In the genomic region with DNA sequence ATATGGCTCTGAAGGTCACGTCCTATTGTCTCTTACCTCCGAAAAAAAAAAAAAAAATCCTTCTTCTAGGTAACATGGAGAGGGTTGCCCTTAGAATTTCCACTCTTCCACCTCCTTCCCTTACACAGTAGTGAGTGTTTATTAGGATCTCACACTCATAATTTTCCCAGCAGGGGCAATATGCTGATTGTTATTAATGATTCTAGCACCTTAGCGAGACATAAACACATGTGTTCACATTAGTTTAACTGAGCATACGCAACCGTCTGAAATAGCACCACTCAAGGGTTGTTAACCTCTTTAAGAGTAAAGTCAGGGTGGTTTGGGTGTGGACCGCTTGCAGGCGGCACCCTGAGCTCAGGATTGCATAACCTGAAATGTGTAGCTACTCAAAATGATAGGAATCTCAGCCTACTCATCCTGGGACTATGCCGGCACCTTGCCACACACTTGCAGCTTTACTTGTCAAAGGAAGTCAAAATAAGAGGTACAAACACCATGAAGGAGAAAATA, we compare ENCODE assay signal across 9 cellular contexts. TPM values are rescaled to one million over a fixed set of nuclear protein-coding genes. Genes with fewer than 3 reads are reported as not detected.
DNase-seq lines count a peak whose midpoint lies in the region; ATAC-seq and TF ChIP-seq lines count a peak whose summit lies in the region.
"Had no signal": no experiment of that assay in that cellular context is flagged by ENCODE, and none has a peak within 500 bp of the region (broad histone marks: within the 10 kb centered on the region; RNA-seq: fewer than 3 reads in every experiment).

No MANE protein-coding gene starts in this region.

- intact Hi-C loops in vagina (cut with DNase I) = no loop called here

- ATAC-seq in GM19351 (IDR thresholded peaks at IDR 0.05; ENCODE audit: unreplicated experiment) = no peak
- ATAC-seq in HG02840 (IDR thresholded peaks at IDR 0.05; ENCODE audit: low FRiP score, unreplicated experiment) = no peak

- H3K9ac ChIP-seq in endocrine pancreas (ENCODE audit: control insufficient read depth, insufficient read depth, low read length) = peak overlapping the region; percentile 48

- H3K27ac ChIP-seq in vagina = peak overlapping the region; percentile 85
- H3K27ac ChIP-seq: SJSA1 had no signal

- H3K9me3 ChIP-seq in endocrine pancreas (ENCODE audit: control insufficient read depth, low read length) (no peaks in the 10 kb centered on the region), vagina (no peaks in the 10 kb centered on the region)
- H3K9me3 ChIP-seq: SJSA1 had no signal

- H3K27me3 ChIP-seq in endocrine pancreas (ENCODE audit: control insufficient read depth, insufficient read depth, low read length) (no peaks in the 10 kb centered on the region), vagina (no peaks in the 10 kb centered on the region)
- H3K27me3 ChIP-seq: SJSA1 had no signal

- TF ChIP-seq POLR2A in vagina (IDR thresholded peaks at IDR 0.05) = no peak

- H3K4me3 ChIP-seq in endocrine pancreas (ENCODE audit: control insufficient read depth, insufficient read depth, low read length) (peak overlapping the region; percentile 82), vagina (peak overlapping the region; percentile 72 to 87)

- DNase-seq in GM04504 (ENCODE audit: low read depth) (peak; percentile 24), NCI-H526 treated with DMSO at 0.1 percent for 48 hours (lab: John Stamatoyannopoulos, UW) (peak; percentile 24), mucosa of gallbladder (ENCODE audit: low spot score) (peak; percentile 16), vagina (ENCODE audit: extremely low spot score in 2 of 2) (peak in 1 of 2 donors; percentile 88), NCI-H2081 treated with DMSO at 0.1 percent for 48 hours (lab: John Stamatoyannopoulos, UW) (no peak)

- H3K4me1 ChIP-seq in endocrine pancreas (ENCODE audit: control insufficient read depth, insufficient read depth, low read length) (peaks cover 31% of the 10 kb centered on the region), vagina (peaks cover 39% of the 10 kb centered on the region)

- TF ChIP-seq CTCF in vagina (IDR thresholded peaks at IDR 0.05) = no peak

- no peaks in the 10 kb centered on the region for H3K36me3 ChIP-seq in endocrine pancreas (ENCODE audit: control insufficient read depth, insufficient read depth, low read length)
- H3K36me3 ChIP-seq in vagina = no peaks in the 10 kb centered on the region
- H3K36me3 ChIP-seq: SJSA1 had no signal

RNA-seq across cellular contexts. Expression of a gene that starts 52.2 kb away (rescaled TPM):
- total RNA-seq in mucosa of gallbladder (9.7 TPM), vagina (8.8 TPM)

RNA-seq across cellular contexts. Expression of a gene that starts 52.3 kb away (rescaled TPM):
- 51.2 TPM for total RNA-seq in mucosa of gallbladder
- 18.9 TPM for total RNA-seq in vagina
